ENCODE assay signal across 1 cellular context in genomic region chr13:30114586-30115256, GRCh38.
A peak's percentile ranks its signal among the peaks of the same experiment; 100 is the strongest.
TF ChIP-seq lines count a peak whose summit lies in the region.

No MANE protein-coding gene starts in this region.

TF ChIP-seq in HepG2, 621 proteins besides CTCF, POLR2A, EP300 and RAD21 (continued from another document and continues in another):
- TF ChIP-seq, protein P1, sequence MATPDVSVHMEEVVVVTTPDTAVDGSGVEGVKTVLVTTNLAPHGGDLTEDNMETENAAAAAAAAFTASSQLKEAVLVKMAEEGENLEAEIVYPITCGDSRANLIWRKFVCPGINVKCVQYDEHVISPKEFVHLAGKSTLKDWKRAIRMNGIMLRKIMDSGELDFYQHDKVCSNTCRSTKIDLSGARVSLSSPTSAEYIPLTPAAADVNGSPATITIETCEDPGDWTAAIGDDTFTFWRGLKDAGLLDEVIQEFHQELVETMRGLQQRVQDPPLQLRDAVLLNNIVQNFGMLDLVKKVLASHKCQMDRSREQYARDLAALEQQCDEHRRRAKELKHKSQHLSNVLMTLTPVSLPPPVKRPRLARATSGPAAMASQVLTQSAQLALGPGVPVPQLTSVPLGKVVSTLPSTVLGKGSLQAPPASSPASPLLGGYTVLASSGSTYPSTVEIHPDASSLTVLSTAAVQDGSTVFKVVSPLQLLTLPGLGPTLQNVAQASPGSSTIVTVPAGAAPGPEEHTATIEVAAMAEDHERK (CRISPR knock-in tag; IDR thresholded peaks at IDR 0.05; ENCODE audit: low read depth) = no peak; the same call in 1 of the 2 replicates
- TF ChIP-seq KLF9 (CRISPR knock-in tag; IDR thresholded peaks at IDR 0.05; ENCODE audit: low read depth) (no peak), PRMT3 (CRISPR knock-in tag; IDR thresholded peaks at IDR 0.05; ENCODE audit: borderline replicate concordance, low read depth) (no peak), ZNF260 (CRISPR knock-in tag; IDR thresholded peaks at IDR 0.05; ENCODE audit: borderline replicate concordance, low read depth) (no peak), RXRA (CRISPR knock-in tag; IDR thresholded peaks at IDR 0.05) (no peak), ATF3 (CRISPR knock-in tag; IDR thresholded peaks at IDR 0.05) (no peak), ZNF121 (CRISPR knock-in tag; IDR thresholded peaks at IDR 0.05) (no peak), ZNF768 (CRISPR knock-in tag; IDR thresholded peaks at IDR 0.05) (peak; percentile 57; the same call in 1 of the 2 replicates), KLF6 (CRISPR knock-in tag; IDR thresholded peaks at IDR 0.05) (no peak), ELK4 (CRISPR knock-in tag; IDR thresholded peaks at IDR 0.05; ENCODE audit: borderline replicate concordance) (no peak), DR1 (CRISPR knock-in tag; IDR thresholded peaks at IDR 0.05) (no peak; the same call in 1 of the 2 replicates), EEA1 (CRISPR knock-in tag; IDR thresholded peaks at IDR 0.05; ENCODE audit: borderline replicate concordance) (no peak), ZNF577 (CRISPR knock-in tag; IDR thresholded peaks at IDR 0.05; ENCODE audit: borderline replicate concordance, low read depth) (no peak), SRSF1 (optimal IDR thresholded peaks at IDR 0.05; ENCODE audit: low read depth, low read length) (no peak), ZNF720 (CRISPR knock-in tag; IDR thresholded peaks at IDR 0.05) (no peak), SCMH1 (CRISPR knock-in tag; IDR thresholded peaks at IDR 0.05; ENCODE audit: borderline replicate concordance) (no peak), SP140L (CRISPR knock-in tag; IDR thresholded peaks at IDR 0.05; ENCODE audit: borderline replicate concordance) (no peak), DNMT1 (CRISPR knock-in tag; IDR thresholded peaks at IDR 0.05) (0 out of 2 replicates have a peak, but pooled peaks have one; percentile 49), ZNF263 (CRISPR knock-in tag; IDR thresholded peaks at IDR 0.05) (no peak), ZNF672 (CRISPR knock-in tag; IDR thresholded peaks at IDR 0.05) (no peak), ZNF879 (CRISPR knock-in tag; IDR thresholded peaks at IDR 0.05) (no peak), MIXL1 (CRISPR knock-in tag; IDR thresholded peaks at IDR 0.05) (no peak), ZSCAN30 (CRISPR knock-in tag; IDR thresholded peaks at IDR 0.05) (no peak), ZNF576 (CRISPR knock-in tag; IDR thresholded peaks at IDR 0.05) (no peak), ZNF790 (CRISPR knock-in tag; IDR thresholded peaks at IDR 0.05; ENCODE audit: borderline replicate concordance) (no peak), ZNF205 (CRISPR knock-in tag; IDR thresholded peaks at IDR 0.05) (no peak), KMT2A (CRISPR knock-in tag; IDR thresholded peaks at IDR 0.05) (no peak), ZNF10 (CRISPR knock-in tag; IDR thresholded peaks at IDR 0.05; ENCODE audit: borderline replicate concordance, low read depth) (no peak), ZNF766 (CRISPR knock-in tag; IDR thresholded peaks at IDR 0.05; ENCODE audit: borderline replicate concordance) (no peak), MATR3 (CRISPR knock-in tag; IDR thresholded peaks at IDR 0.05) (no peak), ZNF841 (CRISPR knock-in tag; IDR thresholded peaks at IDR 0.05; ENCODE audit: borderline replicate concordance) (no peak), ATF6 (CRISPR knock-in tag; conservative IDR thresholded peaks at IDR 0.05) (no peak), ZBTB34 (CRISPR knock-in tag; IDR thresholded peaks at IDR 0.05) (no peak), ZNF7 (CRISPR knock-in tag; IDR thresholded peaks at IDR 0.05) (no peak), FOXJ3 (CRISPR knock-in tag; IDR thresholded peaks at IDR 0.05; ENCODE audit: borderline replicate concordance) (no peak), NR0B2 (CRISPR knock-in tag; IDR thresholded peaks at IDR 0.05) (no peak), MTERF4 (CRISPR knock-in tag; IDR thresholded peaks at IDR 0.05) (no peak), RBM39 (IDR thresholded peaks at IDR 0.05; ENCODE audit: low read depth, low read length, poor library complexity, severe bottlenecking) (no peak), ZNF468 (CRISPR knock-in tag; IDR thresholded peaks at IDR 0.05) (0 out of 2 replicates have a peak, but pooled peaks have one; percentile 59), KLF13 (CRISPR knock-in tag; IDR thresholded peaks at IDR 0.05) (no peak), XBP1 (CRISPR knock-in tag; IDR thresholded peaks at IDR 0.05) (no peak), TOE1 (CRISPR knock-in tag; IDR thresholded peaks at IDR 0.05) (no peak), GATAD2A (CRISPR knock-in tag; IDR thresholded peaks at IDR 0.05) (no peak; the same call in 1 of the 2 replicates), ZFAT (CRISPR knock-in tag; conservative IDR thresholded peaks at IDR 0.05) (no peak)
- TF ChIP-seq, protein P2, sequence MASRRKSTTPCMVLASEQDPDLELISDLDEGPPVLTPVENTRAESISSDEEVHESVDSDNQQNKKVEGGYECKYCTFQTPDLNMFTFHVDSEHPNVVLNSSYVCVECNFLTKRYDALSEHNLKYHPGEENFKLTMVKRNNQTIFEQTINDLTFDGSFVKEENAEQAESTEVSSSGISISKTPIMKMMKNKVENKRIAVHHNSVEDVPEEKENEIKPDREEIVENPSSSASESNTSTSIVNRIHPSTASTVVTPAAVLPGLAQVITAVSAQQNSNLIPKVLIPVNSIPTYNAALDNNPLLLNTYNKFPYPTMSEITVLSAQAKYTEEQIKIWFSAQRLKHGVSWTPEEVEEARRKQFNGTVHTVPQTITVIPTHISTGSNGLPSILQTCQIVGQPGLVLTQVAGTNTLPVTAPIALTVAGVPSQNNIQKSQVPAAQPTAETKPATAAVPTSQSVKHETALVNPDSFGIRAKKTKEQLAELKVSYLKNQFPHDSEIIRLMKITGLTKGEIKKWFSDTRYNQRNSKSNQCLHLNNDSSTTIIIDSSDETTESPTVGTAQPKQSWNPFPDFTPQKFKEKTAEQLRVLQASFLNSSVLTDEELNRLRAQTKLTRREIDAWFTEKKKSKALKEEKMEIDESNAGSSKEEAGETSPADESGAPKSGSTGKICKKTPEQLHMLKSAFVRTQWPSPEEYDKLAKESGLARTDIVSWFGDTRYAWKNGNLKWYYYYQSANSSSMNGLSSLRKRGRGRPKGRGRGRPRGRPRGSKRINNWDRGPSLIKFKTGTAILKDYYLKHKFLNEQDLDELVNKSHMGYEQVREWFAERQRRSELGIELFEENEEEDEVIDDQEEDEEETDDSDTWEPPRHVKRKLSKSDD (CRISPR knock-in tag; IDR thresholded peaks at IDR 0.05; ENCODE audit: low read depth) = peak; percentile 64; the same call in 1 of the 2 replicates
- TF ChIP-seq, protein P3, sequence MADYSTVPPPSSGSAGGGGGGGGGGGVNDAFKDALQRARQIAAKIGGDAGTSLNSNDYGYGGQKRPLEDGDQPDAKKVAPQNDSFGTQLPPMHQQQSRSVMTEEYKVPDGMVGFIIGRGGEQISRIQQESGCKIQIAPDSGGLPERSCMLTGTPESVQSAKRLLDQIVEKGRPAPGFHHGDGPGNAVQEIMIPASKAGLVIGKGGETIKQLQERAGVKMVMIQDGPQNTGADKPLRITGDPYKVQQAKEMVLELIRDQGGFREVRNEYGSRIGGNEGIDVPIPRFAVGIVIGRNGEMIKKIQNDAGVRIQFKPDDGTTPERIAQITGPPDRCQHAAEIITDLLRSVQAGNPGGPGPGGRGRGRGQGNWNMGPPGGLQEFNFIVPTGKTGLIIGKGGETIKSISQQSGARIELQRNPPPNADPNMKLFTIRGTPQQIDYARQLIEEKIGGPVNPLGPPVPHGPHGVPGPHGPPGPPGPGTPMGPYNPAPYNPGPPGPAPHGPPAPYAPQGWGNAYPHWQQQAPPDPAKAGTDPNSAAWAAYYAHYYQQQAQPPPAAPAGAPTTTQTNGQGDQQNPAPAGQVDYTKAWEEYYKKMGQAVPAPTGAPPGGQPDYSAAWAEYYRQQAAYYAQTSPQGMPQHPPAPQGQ (CRISPR knock-in tag; IDR thresholded peaks at IDR 0.05; ENCODE audit: borderline replicate concordance) = no peak
- TF ChIP-seq, protein P4, sequence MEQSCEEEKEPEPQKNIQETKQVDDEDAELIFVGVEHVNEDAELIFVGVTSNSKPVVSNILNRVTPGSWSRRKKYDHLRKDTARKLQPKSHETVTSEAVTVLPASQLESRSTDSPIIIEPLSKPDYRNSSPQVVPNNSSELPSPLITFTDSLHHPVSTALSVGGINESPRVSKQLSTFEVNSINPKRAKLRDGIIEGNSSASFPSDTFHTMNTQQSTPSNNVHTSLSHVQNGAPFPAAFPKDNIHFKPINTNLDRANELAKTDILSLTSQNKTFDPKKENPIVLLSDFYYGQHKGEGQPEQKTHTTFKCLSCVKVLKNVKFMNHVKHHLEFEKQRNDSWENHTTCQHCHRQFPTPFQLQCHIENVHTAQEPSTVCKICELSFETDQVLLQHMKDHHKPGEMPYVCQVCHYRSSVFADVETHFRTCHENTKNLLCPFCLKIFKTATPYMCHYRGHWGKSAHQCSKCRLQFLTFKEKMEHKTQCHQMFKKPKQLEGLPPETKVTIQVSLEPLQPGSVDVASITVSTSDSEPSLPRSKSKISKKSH (CRISPR knock-in tag; IDR thresholded peaks at IDR 0.05; ENCODE audit: borderline replicate concordance) = no peak
